27 cellular contexts compared by ENCODE assay signal in genomic region chr18:40566510-40566844, GRCh38.
"Had no signal": no experiment of that assay in that cellular context is flagged by ENCODE, and none has a peak within 500 bp of the region (broad histone marks: within the 10 kb centered on the region; RNA-seq: fewer than 3 reads in every experiment).

No MANE protein-coding gene starts in this region.

- H3K4me1 ChIP-seq: parathyroid adenoma, psoas muscle, right lobe of liver, sigmoid colon, thyroid gland, tibial nerve, upper lobe of left lung, vagina had no signal

- H3K4me3 ChIP-seq: psoas muscle, right lobe of liver, sigmoid colon, stomach, thoracic aorta, thyroid gland, tibial nerve, upper lobe of left lung, vagina had no signal

- H3K36me3 ChIP-seq: neutrophil, right lobe of liver, sigmoid colon, stomach, thoracic aorta, thyroid gland, tibial nerve, upper lobe of left lung, vagina had no signal

- H3K27me3 ChIP-seq: neutrophil, right lobe of liver, sigmoid colon, stomach, thyroid gland, tibial nerve, upper lobe of left lung, vagina had no signal

- ATAC-seq: naive thymus-derived CD8-positive, alpha-beta T cell; natural killer cell treated with Interleukin-12 subunit alpha and Interleukin-12 subunit beta and Interleukin-15 and Interleukin-18, amount 100 ng/mL, for 72 hours; psoas muscle; right cardiac atrium; right lobe of liver; stimulated activated effector memory CD8-positive, alpha-beta T cell treated with anti-CD3 and anti-CD28 coated beads, Interleukin-12 subunit alpha, Interleukin-12 subunit beta, amount 100 ng/mL, for 72 hours; stimulated activated naive B cell treated with anti-CD40 and anti-IgM and Interleukin-4, amounts not matched to agents 10 μg/mL and 1 μg/mL and 100 μg/mL, for 72 hours had no signal

- H3K27ac ChIP-seq: neutrophil, parathyroid adenoma, psoas muscle, right lobe of liver, sigmoid colon, stomach, thoracic aorta, thyroid gland, tibial nerve, upper lobe of left lung, vagina had no signal

- FAIRE-seq: small intestine, urothelium cell line had no signal

- H3K9me3 ChIP-seq: neutrophil, psoas muscle, right lobe of liver, sigmoid colon, stomach, thoracic aorta, thyroid gland, tibial nerve, upper lobe of left lung, vagina had no signal

- DNase-seq: naive thymus-derived CD8-positive, alpha-beta T cell; nephron progenitor cell; nucleus accumbens; posterior cingulate gyrus; psoas muscle; right cardiac atrium; right lobe of liver; sigmoid colon; small intestine; stimulated activated CD4-positive, alpha-beta T cell treated with anti-CD3 and anti-CD28 coated beads, Interleukin-15, amount 100 ng/mL, for 24 hours; stimulated activated CD4-positive, alpha-beta T cell treated with anti-CD3 and anti-CD28 coated beads, Interleukin-2, amount 100 ng/mL, for 24 hours; stimulated activated CD4-positive, alpha-beta T cell treated with anti-CD3 and anti-CD28 coated beads, Interleukin-2, amount 100 ng/mL, for 48 hours; stimulated activated CD4-positive, alpha-beta T cell treated with anti-CD3 and anti-CD28 coated beads, Interleukin-4, amount 100 ng/mL, for 24 hours; stimulated activated naive B cell treated with anti-CD40 and anti-IgM and Interleukin-4, amounts not matched to agents 10 μg/mL and 1 μg/mL and 100 μg/mL, for 72 hours; stimulated activated naive CD4-positive, alpha-beta T cell treated with Interleukin-2 at 50 U/mL for 16 hours; stomach; thyroid gland; trophoblast cell; upper lobe of left lung had no signal
